13 cellular contexts compared by ENCODE assay signal in genomic region chr12:6627598-6627997, GRCh38. TPM values are rescaled to one million over a fixed set of nuclear protein-coding genes. Genes with fewer than 3 reads are reported as not detected.
A peak's percentile ranks its signal among the peaks of the same experiment; 100 is the strongest.
DNase-seq lines count a peak whose midpoint lies in the region; ATAC-seq and TF ChIP-seq lines count a peak whose summit lies in the region.
"Had no signal": no experiment of that assay in that cellular context is flagged by ENCODE, and none has a peak within 500 bp of the region (broad histone marks: within the 10 kb centered on the region; RNA-seq: fewer than 3 reads in every experiment).

No MANE protein-coding gene starts in this region.

- peaks cover 2 to 34% (median 12%) of the 10 kb centered on the region in 4 donors for H3K4me1 ChIP-seq in Peyer's patch

- intact Hi-C loops in cardiac septum (cut with DNase I) = no loop called here

- H3K36me3 ChIP-seq in Peyer's patch = no peaks in the 10 kb centered on the region
- H3K36me3 ChIP-seq: cardiac muscle cell had no signal

- POLR2A ChIA-PET in activated naive CD8-positive, alpha-beta T cell treated with anti-CD3 and anti-CD28 coated beads, Interleukin-2, amount 10 ng/mL, durations not matched to agents 7 days and 5 days (lab: Charles Lee) = interaction anchor here (0.8 to 3.0 kb wide), 9 partner anchors 8 to 157 kb away, joined by 3 to 10 read pairs (median 4); partner anchors contain the start of genes LPAR5, MLF2 and VAMP1

- no peak for TF ChIP-seq CTCF in 22Rv1 (IDR thresholded peaks at IDR 0.05)
- TF ChIP-seq CTCF in Peyer's patch (IDR thresholded peaks at IDR 0.05) = no peak
- TF ChIP-seq CTCF in progenitor cell of endocrine pancreas (IDR thresholded peaks at IDR 0.05; ENCODE audit: unreplicated experiment) = no peak

- no peaks in the 10 kb centered on the region for H3K27me3 Mint-ChIP-seq in activated naive CD8-positive, alpha-beta T cell treated with anti-CD3 and anti-CD28 coated beads, Interleukin-2, amount 10 ng/mL, durations not matched to agents 7 days and 5 days
- H3K27me3 Mint-ChIP-seq in progenitor cell of endocrine pancreas = peaks cover 28% of the 10 kb centered on the region

- peak; percentile 43 for ATAC-seq in GM18498 (IDR thresholded peaks at IDR 0.05; ENCODE audit: unreplicated experiment)
- peak; percentile 69 for ATAC-seq in activated naive CD8-positive, alpha-beta T cell treated with anti-CD3 and anti-CD28 coated beads, Interleukin-2, amount 10 ng/mL, durations not matched to agents 7 days and 5 days (ENCODE audit: low read depth)

- H3K9me3 ChIP-seq in Peyer's patch = no peaks in the 10 kb centered on the region

- H3K27ac ChIP-seq in 22Rv1 (peak overlapping the region; percentile 34; the same call in 1 of the 2 replicates), Peyer's patch (peak overlapping the region in 1 of 4 donors; percentile 59)
- H3K27ac ChIP-seq: C4-2B, cardiac muscle cell had no signal

- H3K4me3 ChIP-seq in Peyer's patch = peak overlapping the region in 3 of 4 donors; percentile 18 to 39 (median 23)
- H3K4me3 ChIP-seq: cardiac muscle cell, smooth muscle cell had no signal

- no peaks in the 10 kb centered on the region for H3K9me3 Mint-ChIP-seq in activated naive CD8-positive, alpha-beta T cell treated with anti-CD3 and anti-CD28 coated beads, Interleukin-2, amount 10 ng/mL, durations not matched to agents 7 days and 5 days
- H3K9me3 Mint-ChIP-seq in progenitor cell of endocrine pancreas (ENCODE audit: low read depth) = no peaks in the 10 kb centered on the region

- H3K27ac Mint-ChIP-seq in activated naive CD8-positive, alpha-beta T cell treated with anti-CD3 and anti-CD28 coated beads, Interleukin-2, amount 10 ng/mL, durations not matched to agents 7 days and 5 days = peak overlapping the region; percentile 87
- H3K27ac Mint-ChIP-seq in progenitor cell of endocrine pancreas = no peak overlapping the region

- peak overlapping the region; percentile 91 for H3K4me3 Mint-ChIP-seq in activated naive CD8-positive, alpha-beta T cell treated with anti-CD3 and anti-CD28 coated beads, Interleukin-2, amount 10 ng/mL, durations not matched to agents 7 days and 5 days
- H3K4me3 Mint-ChIP-seq in progenitor cell of endocrine pancreas (ENCODE audit: low read depth) = no peak overlapping the region

- H3K36me3 Mint-ChIP-seq in activated naive CD8-positive, alpha-beta T cell treated with anti-CD3 and anti-CD28 coated beads, Interleukin-2, amount 10 ng/mL, durations not matched to agents 7 days and 5 days = no peaks in the 10 kb centered on the region
- no peaks in the 10 kb centered on the region for H3K36me3 Mint-ChIP-seq in progenitor cell of endocrine pancreas (ENCODE audit: insufficient read depth)

- TF ChIP-seq POLR2A in Peyer's patch (IDR thresholded peaks at IDR 0.05) = no peak

- peak in 1 of 3 donors; percentile 58 for DNase-seq in Peyer's patch
- DNase-seq in activated naive CD8-positive, alpha-beta T cell treated with anti-CD3 and anti-CD28 coated beads, Interleukin-2, amount 10 ng/mL, durations not matched to agents 7 days and 5 days = no peak
- no peak for DNase-seq in cardiac septum (ENCODE audit: low spot score)
- DNase-seq in progenitor cell of endocrine pancreas (ENCODE audit: low spot score, unreplicated experiment) = no peak
- DNase-seq in NAMALWA (ENCODE audit: low spot score) = no peak
- DNase-seq in Kasumi-1 (lab: John Stamatoyannopoulos, UW) = no peak
- DNase-seq: midbrain had no signal

- H3K27me3 ChIP-seq in Peyer's patch = no peaks in the 10 kb centered on the region
- H3K27me3 ChIP-seq: cardiac muscle cell had no signal

- H3K4me1 Mint-ChIP-seq in activated naive CD8-positive, alpha-beta T cell treated with anti-CD3 and anti-CD28 coated beads, Interleukin-2, amount 10 ng/mL, durations not matched to agents 7 days and 5 days = peaks cover 40% of the 10 kb centered on the region
- peaks cover 2% of the 10 kb centered on the region for H3K4me1 Mint-ChIP-seq in progenitor cell of endocrine pancreas (ENCODE audit: low read depth)

RNA-seq across cellular contexts. Expression of gene LPAR5, which starts 8.2 kb away (rescaled TPM):
- total RNA-seq in Peyer's patch (10 to 100 TPM; 18.7 to 36.2 (median 25.3) TPM), cardiac septum (2.6 TPM), progenitor cell of endocrine pancreas (0.27 TPM in 1 of 2 replicates, not detected in the other)
- 10 to 100 TPM; 19.4 to 20.9 TPM for total RNA-seq in activated naive CD8-positive, alpha-beta T cell treated with anti-CD3 and anti-CD28 coated beads, Interleukin-2, amount 10 ng/mL, durations not matched to agents 7 days and 5 days
- total RNA-seq: glomerular endothelial cell had no signal

RNA-seq across cellular contexts. Expression of gene ACRBP, which starts 19.6 kb away (rescaled TPM):
- total RNA-seq in Peyer's patch (10 to 100 TPM in 2 of 4 donors, 1 to 10 TPM in 2; 5.1 to 12.1 (median 10.3) TPM), cardiac septum (1.6 TPM), progenitor cell of endocrine pancreas (5.0 and 5.6 TPM in 2 replicates)
- 1 to 10 TPM; 8.0 to 8.8 TPM for total RNA-seq in activated naive CD8-positive, alpha-beta T cell treated with anti-CD3 and anti-CD28 coated beads, Interleukin-2, amount 10 ng/mL, durations not matched to agents 7 days and 5 days
- total RNA-seq: smooth muscle cell had no signal

RNA-seq across cellular contexts. Expression of gene CHD4, which starts 20.4 kb away (rescaled TPM):
- total RNA-seq in Peyer's patch (100 to 1,000 TPM; 129 to 209 (median 167) TPM), cardiac septum (186 TPM), progenitor cell of endocrine pancreas (370 and 406 TPM in 2 replicates)
- 100 to 1,000 TPM; 273 to 277 TPM for total RNA-seq in activated naive CD8-positive, alpha-beta T cell treated with anti-CD3 and anti-CD28 coated beads, Interleukin-2, amount 10 ng/mL, durations not matched to agents 7 days and 5 days

RNA-seq across cellular contexts. Expression of gene ING4, which starts 35.3 kb away (rescaled TPM):
- total RNA-seq in Peyer's patch = 100 to 1,000 TPM in 1 of 4 donors, 10 to 100 TPM in 3; 32.6 to 109 (median 45.4) TPM
- total RNA-seq in activated naive CD8-positive, alpha-beta T cell treated with anti-CD3 and anti-CD28 coated beads, Interleukin-2, amount 10 ng/mL, durations not matched to agents 7 days and 5 days = 10 to 100 TPM; 46.9 to 49.3 TPM
- 20.6 TPM for total RNA-seq in cardiac septum
- total RNA-seq in progenitor cell of endocrine pancreas = 105 and 110 TPM in 2 replicates

RNA-seq across cellular contexts. Expression of gene NOP2, which starts 59.5 kb away (rescaled TPM):
- total RNA-seq in Peyer's patch (100 to 1,000 TPM in 1 of 4 donors, 10 to 100 TPM in 3; 21.4 to 135 (median 43.6) TPM), cardiac septum (18.5 TPM), progenitor cell of endocrine pancreas (95.9 and 96.0 TPM in 2 replicates)
- total RNA-seq in activated naive CD8-positive, alpha-beta T cell treated with anti-CD3 and anti-CD28 coated beads, Interleukin-2, amount 10 ng/mL, durations not matched to agents 7 days and 5 days = 10 to 100 TPM; 76.1 to 78.6 TPM
